ENCODE assay signal across 8 cellular contexts in genomic region chr3:102229062-102229655, GRCh38.
A peak's percentile ranks its signal among the peaks of the same experiment; 100 is the strongest.
DNase-seq lines count a peak whose midpoint lies in the region; ATAC-seq and TF ChIP-seq lines count a peak whose summit lies in the region.

No MANE protein-coding gene starts in this region.

- H3K9me3 ChIP-seq in HEK293 (ENCODE audit: control insufficient read depth, insufficient read depth, low read depth, low read length) (no peaks in the 10 kb centered on the region), heart right ventricle (no peaks in the 10 kb centered on the region)

- CTCF ChIA-PET in HEK293 (lab: Yijun Ruan, JAX), result interaction anchor here (0.5 to 3.8 kb wide), 41 partner anchors 8 to 972 kb away, joined by 3 to 93 read pairs (median 4); no protein-coding TSS in a partner anchor

- H3K4me1 ChIP-seq in HEK293 (ENCODE audit: control insufficient read depth, insufficient read depth, low read length) (no peaks in the 10 kb centered on the region), heart right ventricle (peaks cover 0 to 10% (median 0%) of the 10 kb centered on the region in 9 donors)

- H3K27me3 Mint-ChIP-seq in activated naive CD8-positive, alpha-beta T cell treated with anti-CD3 and anti-CD28 coated beads for 36 hours, result peaks cover 4% of the 10 kb centered on the region

- H3K4me3 ChIP-seq in HEK293 (ENCODE audit: low read depth, low read length), result no peak overlapping the region
- no peak overlapping the region for H3K4me3 ChIP-seq in heart right ventricle

- 28 to 29% methylated on average over 7 of the region's 7 CpGs for WGBS in heart right ventricle, 2 donors

- H3K36me3 Mint-ChIP-seq in activated naive CD8-positive, alpha-beta T cell treated with anti-CD3 and anti-CD28 coated beads for 36 hours, result no peaks in the 10 kb centered on the region

- peak in 6 of 8 donors; percentile 43 to 83 (median 77) for ATAC-seq in heart right ventricle

- DNase-seq in GDM1 (lab: John Stamatoyannopoulos, UW), result peak; percentile 64
- DNase-seq in NCI-H1105 (lab: John Stamatoyannopoulos, UW), result peak; percentile 72
- DNase-seq in SKM-1 treated with dmso at 0.1 percent for 144 hours (lab: John Stamatoyannopoulos, UW; ENCODE audit: unreplicated experiment), result peak; percentile 78
- DNase-seq in activated naive CD8-positive, alpha-beta T cell treated with anti-CD3 and anti-CD28 coated beads for 36 hours, result peak; percentile 66
- peak; percentile 40 to 69 for DNase-seq in heart right ventricle
- peak; percentile 76 for DNase-seq in renal cortical epithelial cell (ENCODE audit: low read depth)
- no peak for DNase-seq in mesenteric fat pad (ENCODE audit: low spot score)

- no peak overlapping the region for H3K4me3 Mint-ChIP-seq in activated naive CD8-positive, alpha-beta T cell treated with anti-CD3 and anti-CD28 coated beads for 36 hours

- intact Hi-C loops in heart right ventricle (cut with DNase I), result loop anchor here in 7 of 10 donors (1.0 to 5.0 kb wide), 6 partner anchors 300 to 417 kb away; no protein-coding TSS in a partner anchor

- POLR2A ChIA-PET in HEK293 (lab: Yijun Ruan, JAX), result no interaction called here

- H3K9me3 Mint-ChIP-seq in activated naive CD8-positive, alpha-beta T cell treated with anti-CD3 and anti-CD28 coated beads for 36 hours, result no peaks in the 10 kb centered on the region

- TF ChIP-seq CTCF in HEK293 (tag by site-specific recombination; IDR thresholded peaks at IDR 0.05) (peak; percentile 76), heart right ventricle (IDR thresholded peaks at IDR 0.05) (peak; percentile 86 to 97 (median 94))

- H3K27ac ChIP-seq in HEK293 (ENCODE audit: extremely low read depth, low read depth, low read length) (no peak overlapping the region), heart right ventricle (no peak overlapping the region)

- H3K27me3 ChIP-seq in heart right ventricle, result peaks cover 0 to 3% (median 0%) of the 10 kb centered on the region in 7 donors

- H3K27ac Mint-ChIP-seq in activated naive CD8-positive, alpha-beta T cell treated with anti-CD3 and anti-CD28 coated beads for 36 hours, result no peak overlapping the region

- H3K4me1 Mint-ChIP-seq in activated naive CD8-positive, alpha-beta T cell treated with anti-CD3 and anti-CD28 coated beads for 36 hours, result peaks cover 12% of the 10 kb centered on the region

- H3K36me3 ChIP-seq in HEK293 (ENCODE audit: control insufficient read depth in 2 of 2, insufficient read depth in 1 of 2, low read length in 2 of 2) (no peaks in the 10 kb centered on the region), heart right ventricle (no peaks in the 10 kb centered on the region)

TF ChIP-seq in HEK293, 187 proteins besides CTCF, POLR2A, EP300 and RAD21:
- TF ChIP-seq YY1 (tag by site-specific recombination; IDR thresholded peaks at IDR 0.05) (0 out of 2 replicates have a peak, but pooled peaks have one; percentile 25), ZNF138 (tag by site-specific recombination; IDR thresholded peaks at IDR 0.05; ENCODE audit: borderline replicate concordance) (no peak), GLIS2 (tag by site-specific recombination; IDR thresholded peaks at IDR 0.05) (no peak), ZNF692 (tag by site-specific recombination; IDR thresholded peaks at IDR 0.05) (peak; percentile 40; the same call in 1 of the 2 replicates), ZNF600 (tag by site-specific recombination; IDR thresholded peaks at IDR 0.05) (no peak), KLF10 (tag by site-specific recombination; IDR thresholded peaks at IDR 0.05) (no peak), ZNF837 (tag by site-specific recombination; IDR thresholded peaks at IDR 0.05) (no peak), ZNF660 (tag by site-specific recombination; IDR thresholded peaks at IDR 0.05) (peak; percentile 70; the same call in 1 of the 2 replicates), ZNF664 (tag by site-specific recombination; IDR thresholded peaks at IDR 0.05) (no peak), ZNF16 (tag by site-specific recombination; IDR thresholded peaks at IDR 0.05; ENCODE audit: low read depth) (no peak), ZNF426 (tag by site-specific recombination; IDR thresholded peaks at IDR 0.05) (no peak), ZNF366 (tag by site-specific recombination; conservative IDR thresholded peaks at IDR 0.05) (no peak), MEIS1 (CRISPR knock-in tag; IDR thresholded peaks at IDR 0.05; ENCODE audit: borderline replicate concordance) (peak; percentile 79), ZNF670 (tag by site-specific recombination; IDR thresholded peaks at IDR 0.05; ENCODE audit: low read depth) (no peak), YY2 (tag by site-specific recombination; IDR thresholded peaks at IDR 0.05) (no peak), MYNN (tag by site-specific recombination; IDR thresholded peaks at IDR 0.05; ENCODE audit: borderline replicate concordance) (no peak), ZBTB17 (tag by site-specific recombination; IDR thresholded peaks at IDR 0.05) (peak; percentile 23; the same call in 1 of the 2 replicates), ZNF654 (tag by site-specific recombination; IDR thresholded peaks at IDR 0.05; ENCODE audit: low read depth) (peak; percentile 89), SP7 (tag by site-specific recombination; IDR thresholded peaks at IDR 0.05) (peak; percentile 40; the same call in 1 of the 2 replicates)
- TF ChIP-seq, protein P1, sequence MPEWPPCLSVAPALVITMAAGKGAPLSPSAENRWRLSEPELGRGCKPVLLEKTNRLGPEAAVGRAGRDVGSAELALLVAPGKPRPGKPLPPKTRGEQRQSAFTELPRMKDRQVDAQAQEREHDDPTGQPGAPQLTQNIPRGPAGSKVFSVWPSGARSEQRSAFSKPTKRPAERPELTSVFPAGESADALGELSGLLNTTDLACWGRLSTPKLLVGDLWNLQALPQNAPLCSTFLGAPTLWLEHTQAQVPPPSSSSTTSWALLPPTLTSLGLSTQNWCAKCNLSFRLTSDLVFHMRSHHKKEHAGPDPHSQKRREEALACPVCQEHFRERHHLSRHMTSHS (tag by site-specific recombination; IDR thresholded peaks at IDR 0.05), result no peak
- TF ChIP-seq, protein P2, sequence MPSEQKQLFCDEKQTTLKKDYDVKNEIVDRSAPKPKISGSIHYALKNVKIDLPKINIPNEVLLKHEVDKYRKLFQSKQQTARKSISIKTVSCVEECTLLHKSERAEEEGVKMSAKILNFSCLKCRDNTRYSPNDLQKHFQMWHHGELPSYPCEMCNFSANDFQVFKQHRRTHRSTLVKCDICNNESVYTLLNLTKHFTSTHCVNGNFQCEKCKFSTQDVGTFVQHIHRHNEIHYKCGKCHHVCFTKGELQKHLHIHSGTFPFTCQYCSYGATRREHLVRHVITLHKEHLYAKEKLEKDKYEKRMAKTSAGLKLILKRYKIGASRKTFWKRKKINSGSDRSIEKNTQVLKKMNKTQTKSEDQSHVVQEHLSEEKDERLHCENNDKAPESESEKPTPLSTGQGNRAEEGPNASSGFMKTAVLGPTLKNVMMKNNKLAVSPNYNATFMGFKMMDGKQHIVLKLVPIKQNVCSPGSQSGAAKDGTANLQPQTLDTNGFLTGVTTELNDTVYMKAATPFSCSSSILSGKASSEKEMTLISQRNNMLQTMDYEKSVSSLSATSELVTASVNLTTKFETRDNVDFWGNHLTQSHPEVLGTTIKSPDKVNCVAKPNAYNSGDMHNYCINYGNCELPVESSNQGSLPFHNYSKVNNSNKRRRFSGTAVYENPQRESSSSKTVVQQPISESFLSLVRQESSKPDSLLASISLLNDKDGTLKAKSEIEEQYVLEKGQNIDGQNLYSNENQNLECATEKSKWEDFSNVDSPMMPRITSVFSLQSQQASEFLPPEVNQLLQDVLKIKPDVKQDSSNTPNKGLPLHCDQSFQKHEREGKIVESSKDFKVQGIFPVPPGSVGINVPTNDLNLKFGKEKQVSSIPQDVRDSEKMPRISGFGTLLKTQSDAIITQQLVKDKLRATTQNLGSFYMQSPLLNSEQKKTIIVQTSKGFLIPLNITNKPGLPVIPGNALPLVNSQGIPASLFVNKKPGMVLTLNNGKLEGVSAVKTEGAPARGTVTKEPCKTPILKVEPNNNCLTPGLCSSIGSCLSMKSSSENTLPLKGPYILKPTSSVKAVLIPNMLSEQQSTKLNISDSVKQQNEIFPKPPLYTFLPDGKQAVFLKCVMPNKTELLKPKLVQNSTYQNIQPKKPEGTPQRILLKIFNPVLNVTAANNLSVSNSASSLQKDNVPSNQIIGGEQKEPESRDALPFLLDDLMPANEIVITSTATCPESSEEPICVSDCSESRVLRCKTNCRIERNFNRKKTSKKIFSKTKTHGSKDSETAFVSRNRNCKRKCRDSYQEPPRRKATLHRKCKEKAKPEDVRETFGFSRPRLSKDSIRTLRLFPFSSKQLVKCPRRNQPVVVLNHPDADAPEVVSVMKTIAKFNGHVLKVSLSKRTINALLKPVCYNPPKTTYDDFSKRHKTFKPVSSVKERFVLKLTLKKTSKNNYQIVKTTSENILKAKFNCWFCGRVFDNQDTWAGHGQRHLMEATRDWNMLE (tag by site-specific recombination; conservative IDR thresholded peaks at IDR 0.05; ENCODE audit: low read depth), result 0 out of 2 replicates have a peak, but pooled peaks have one; percentile 13
